Comparison of ENCODE assay signal across 21 cellular contexts in the genomic region with DNA sequence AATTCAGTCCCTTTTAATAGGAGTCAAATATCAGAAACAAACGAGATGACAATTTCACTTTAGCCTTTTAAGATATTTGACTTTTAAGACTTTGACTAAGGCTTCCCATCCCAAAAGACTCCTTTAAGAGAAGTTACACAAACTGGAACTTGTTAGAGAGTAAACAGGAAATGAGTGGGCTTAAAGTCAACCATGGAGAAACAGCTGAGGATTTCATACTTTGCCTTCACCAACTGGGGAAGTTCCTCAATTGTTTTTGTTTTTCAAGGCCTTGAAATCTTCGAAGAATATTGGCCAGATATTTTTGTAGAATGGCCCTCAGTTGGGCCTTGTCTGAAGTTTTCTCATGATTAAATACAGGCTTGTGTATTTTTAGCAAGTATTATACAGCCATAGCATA.
DNase-seq lines count a peak whose midpoint lies in the region; ATAC-seq, FAIRE-seq and TF ChIP-seq lines count a peak whose summit lies in the region.
"Had no signal": no experiment of that assay in that cellular context is flagged by ENCODE, and none has a peak within 500 bp of the region (broad histone marks: within the 10 kb centered on the region; RNA-seq: fewer than 3 reads in every experiment).

No MANE protein-coding gene starts in this region.

- H3K4me1 ChIP-seq in GM12878 (ENCODE audit: control insufficient read depth, insufficient read depth, low read length): no peaks in the 10 kb centered on the region
- no peaks in the 10 kb centered on the region for H3K4me1 ChIP-seq in small intestine (ENCODE audit: control insufficient read depth in 2 of 2, insufficient read depth in 1 of 2, low read depth in 1 of 2, low read length in 1 of 2)
- H3K4me1 ChIP-seq: Peyer's patch had no signal

- no peaks in the 10 kb centered on the region for H3K27me3 ChIP-seq in GM12878 (replicated peaks in 1 of 2; ENCODE audit: control insufficient read depth in 2 of 2, insufficient read depth in 2 of 2, low read length in 1 of 2)
- no peaks in the 10 kb centered on the region for H3K27me3 ChIP-seq in small intestine (ENCODE audit: control insufficient read depth in 2 of 2, insufficient read depth in 2 of 2, low read length in 2 of 2)
- H3K27me3 ChIP-seq: Peyer's patch had no signal

- DNase-seq in AML-193 (lab: John Stamatoyannopoulos, UW): peak; percentile 13 to 36
- DNase-seq in CD1c-positive myeloid dendritic cell (ENCODE audit: extremely low spot score): peak; percentile 13
- DNase-seq in NAMALWA (ENCODE audit: low spot score): peak; percentile 11
- DNase-seq in GM12878 (ENCODE audit: low read depth, low spot score): no peak
- DNase-seq in HTR-8/SVneo (ENCODE audit: insufficient read length, low spot score): no peak
- DNase-seq in NCI-H526 treated with DMSO at 0.1 percent for 48 hours (lab: John Stamatoyannopoulos, UW): no peak
- no peak for DNase-seq in small intestine
- DNase-seq in stimulated activated effector memory CD8-positive, alpha-beta T cell treated with anti-CD3 and anti-CD28 coated beads, Interleukin-12 subunit alpha, Interleukin-12 subunit beta, amount 100 ng/mL, for 72 hours (ENCODE audit: low spot score in 2 of 2): no peak
- DNase-seq: DMS 273 treated with DMSO at 0.1 percent for 48 hours, DND-41, H7, KG1, NCI-H1105, NCI-H2227 treated with DMSO at 0.1 percent for 48 hours, NCI-H510A treated with DMSO at 0.1 percent for 48 hours, NCI-H82, Peyer's patch had no signal

- no peak for TF ChIP-seq CTCF in GM12878 (IDR thresholded peaks at IDR 0.05 in 2 of 3, conservative IDR thresholded peaks at IDR 0.05 in 1 of 3; ENCODE audit: control insufficient read depth in 2 of 3, extremely low read depth in 1 of 3, insufficient read depth in 1 of 3, low read depth in 3 of 3, low read length in 3 of 3)

- TF ChIP-seq EP300 in GM12878 (IDR thresholded peaks at IDR 0.05; ENCODE audit: borderline replicate concordance in 1 of 2, control insufficient read depth in 1 of 2, low read depth in 2 of 2, low read length in 2 of 2): no peak

- H3K4me3 ChIP-seq in GM12878 (no peak overlapping the region), small intestine (ENCODE audit: low read depth in 1 of 2, low read length in 2 of 2) (no peak overlapping the region)
- H3K4me3 ChIP-seq: Peyer's patch had no signal

- H3K36me3 ChIP-seq in GM12878 (ENCODE audit: control insufficient read depth in 2 of 2, insufficient read depth in 2 of 2, low read length in 1 of 2) (no peaks in the 10 kb centered on the region), small intestine (ENCODE audit: control insufficient read depth in 2 of 2, insufficient read depth in 2 of 2, low read length in 2 of 2) (no peaks in the 10 kb centered on the region)
- H3K36me3 ChIP-seq: Peyer's patch had no signal

- TF ChIP-seq RAD21 in GM12878 (IDR thresholded peaks at IDR 0.05; ENCODE audit: insufficient read depth, low read depth, low read length): no peak

- H4K20me1 ChIP-seq in GM12878 (ENCODE audit: control insufficient read depth, insufficient read depth): no peaks in the 10 kb centered on the region

- no peaks in the 10 kb centered on the region for H3K36me3 Mint-ChIP-seq in stimulated activated effector memory CD8-positive, alpha-beta T cell treated with anti-CD3 and anti-CD28 coated beads, Interleukin-12 subunit alpha, Interleukin-12 subunit beta, amount 100 ng/mL, for 72 hours

- RAD21 ChIA-PET in GM12878 (lab: Charles Lee; ENCODE audit: unreplicated experiment): no interaction called here

- no peak overlapping the region for H3K27ac ChIP-seq in GM12878 (ENCODE audit: control insufficient read depth, insufficient read depth)
- H3K27ac ChIP-seq in small intestine (ENCODE audit: low read depth in 1 of 2, low read length in 1 of 2): no peak overlapping the region
- H3K27ac ChIP-seq: C4-2B, Peyer's patch had no signal

- SMC1A ChIA-PET in GM12878 (lab: Charles Lee; ENCODE audit: uncharacterized antibody, unreplicated experiment): interaction anchor here (1.5 kb wide), 1 partner anchor 11 kb away, joined by 3 read pairs; no protein-coding TSS in a partner anchor

- no peaks in the 10 kb centered on the region for H3K9me3 ChIP-seq in GM12878 (replicated peaks; ENCODE audit: control insufficient read depth, insufficient read depth, low read length)
- H3K9me3 ChIP-seq in small intestine (ENCODE audit: control insufficient read depth, low read depth): no peaks in the 10 kb centered on the region
- H3K9me3 ChIP-seq: Peyer's patch had no signal

- peak overlapping the region; percentile 7; the same call in 1 of the 2 replicates for H3K4me2 ChIP-seq in GM12878 (ENCODE audit: control insufficient read depth, insufficient read depth)

- FAIRE-seq in GM12878 (lab: Jason Lieb, UNC): no peak
- FAIRE-seq in HTR-8/SVneo (lab: Jason Lieb, UNC): no peak
- no peak for FAIRE-seq in small intestine (lab: Jason Lieb, UNC)
- FAIRE-seq: G401.6, HepG2 had no signal

- TF ChIP-seq POLR2A in GM12878 (IDR thresholded peaks at IDR 0.05; ENCODE audit: low read depth, low read length): no peak

- H3K79me2 ChIP-seq in GM12878 (ENCODE audit: control insufficient read depth, insufficient read depth, low read length): no peaks in the 10 kb centered on the region

- H3K4me3 Mint-ChIP-seq in stimulated activated effector memory CD8-positive, alpha-beta T cell treated with anti-CD3 and anti-CD28 coated beads, Interleukin-12 subunit alpha, Interleukin-12 subunit beta, amount 100 ng/mL, for 72 hours: no peak overlapping the region

- 4% methylated on average over 2 of the region's 2 CpGs for WGBS in GM12878 (ENCODE audit: insufficient coverage, insufficient replicate concordance, low lambda C conversion rate, missing lambda C conversion rate)
- WGBS in small intestine, 3 donors: 52 to 67% (median 56%) methylated on average over 2 of the region's 2 CpGs

- H3K27ac Mint-ChIP-seq in stimulated activated effector memory CD8-positive, alpha-beta T cell treated with anti-CD3 and anti-CD28 coated beads, Interleukin-12 subunit alpha, Interleukin-12 subunit beta, amount 100 ng/mL, for 72 hours: no peak overlapping the region

- BruUV-seq in GM12878 (replicated peaks; lab: Mats Ljungman, UMichigan): no TSS peak

- peaks cover 6% of the 10 kb centered on the region for H3K9me3 Mint-ChIP-seq in stimulated activated effector memory CD8-positive, alpha-beta T cell treated with anti-CD3 and anti-CD28 coated beads, Interleukin-12 subunit alpha, Interleukin-12 subunit beta, amount 100 ng/mL, for 72 hours

- no peak overlapping the region; the same call in 1 of the 2 replicates for H2AFZ ChIP-seq in GM12878 (ENCODE audit: control insufficient read depth, low read depth, low read length)

- intact Hi-C loops in GM12878 (cut with micrococcal nuclease; ENCODE audit: unreplicated experiment): no loop called here

- no peaks in the 10 kb centered on the region for H3K4me1 Mint-ChIP-seq in stimulated activated effector memory CD8-positive, alpha-beta T cell treated with anti-CD3 and anti-CD28 coated beads, Interleukin-12 subunit alpha, Interleukin-12 subunit beta, amount 100 ng/mL, for 72 hours

- in situ Hi-C loops in GM12878 (cut with MboI): no loop called here

- ATAC-seq in GM12878: no peak
- ATAC-seq in stimulated activated effector memory CD8-positive, alpha-beta T cell treated with anti-CD3 and anti-CD28 coated beads, Interleukin-12 subunit alpha, Interleukin-12 subunit beta, amount 100 ng/mL, for 72 hours: no peak
- ATAC-seq: HepG2, SK-N-SH treated with all-trans-retinoic acid at 6 μM for 48 hours had no signal

- no peak overlapping the region for H3K9ac ChIP-seq in GM12878 (ENCODE audit: control insufficient read depth, insufficient read depth, low read length)

- CTCF ChIA-PET in GM12878 (lab: Yijun Ruan, JAX): no interaction called here

- POLR2A ChIA-PET in GM12878 (lab: Charles Lee): no interaction called here

TF ChIP-seq in GM12878, 131 proteins besides CTCF, POLR2A, EP300 and RAD21 (continues in another document):
- TF ChIP-seq EGR1 (IDR thresholded peaks at IDR 0.05; ENCODE audit: borderline replicate concordance in 1 of 2, low read depth in 2 of 2, low read length in 2 of 2) (no peak), CBFB (IDR thresholded peaks at IDR 0.05; ENCODE audit: low read depth) (no peak), IRF4 (IDR thresholded peaks at IDR 0.05; ENCODE audit: low read depth, low read length) (no peak), DPF2 (IDR thresholded peaks at IDR 0.05) (no peak), ZNF274 (IDR thresholded peaks at IDR 0.05; ENCODE audit: insufficient read depth, insufficient read length) (no peak), ZNF207 (IDR thresholded peaks at IDR 0.05; ENCODE audit: borderline replicate concordance) (no peak), SP1 (IDR thresholded peaks at IDR 0.05; ENCODE audit: low read depth, low read length) (no peak), MXI1 (IDR thresholded peaks at IDR 0.05; ENCODE audit: low read depth, low read length) (no peak), ZNF384 (IDR thresholded peaks at IDR 0.05; ENCODE audit: borderline replicate concordance, low read depth, low read length) (no peak), BHLHE40 (IDR thresholded peaks at IDR 0.05; ENCODE audit: borderline replicate concordance in 1 of 2, low read depth in 2 of 2, low read length in 1 of 2) (no peak), KAT2A (conservative IDR thresholded peaks at IDR 0.05; ENCODE audit: control insufficient read depth, low read depth, low read length) (no peak)
- TF ChIP-seq, protein P1, sequence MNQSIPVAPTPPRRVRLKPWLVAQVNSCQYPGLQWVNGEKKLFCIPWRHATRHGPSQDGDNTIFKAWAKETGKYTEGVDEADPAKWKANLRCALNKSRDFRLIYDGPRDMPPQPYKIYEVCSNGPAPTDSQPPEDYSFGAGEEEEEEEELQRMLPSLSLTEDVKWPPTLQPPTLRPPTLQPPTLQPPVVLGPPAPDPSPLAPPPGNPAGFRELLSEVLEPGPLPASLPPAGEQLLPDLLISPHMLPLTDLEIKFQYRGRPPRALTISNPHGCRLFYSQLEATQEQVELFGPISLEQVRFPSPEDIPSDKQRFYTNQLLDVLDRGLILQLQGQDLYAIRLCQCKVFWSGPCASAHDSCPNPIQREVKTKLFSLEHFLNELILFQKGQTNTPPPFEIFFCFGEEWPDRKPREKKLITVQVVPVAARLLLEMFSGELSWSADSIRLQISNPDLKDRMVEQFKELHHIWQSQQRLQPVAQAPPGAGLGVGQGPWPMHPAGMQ (IDR thresholded peaks at IDR 0.05; ENCODE audit: borderline replicate concordance): no peak
- TF ChIP-seq, protein P2, sequence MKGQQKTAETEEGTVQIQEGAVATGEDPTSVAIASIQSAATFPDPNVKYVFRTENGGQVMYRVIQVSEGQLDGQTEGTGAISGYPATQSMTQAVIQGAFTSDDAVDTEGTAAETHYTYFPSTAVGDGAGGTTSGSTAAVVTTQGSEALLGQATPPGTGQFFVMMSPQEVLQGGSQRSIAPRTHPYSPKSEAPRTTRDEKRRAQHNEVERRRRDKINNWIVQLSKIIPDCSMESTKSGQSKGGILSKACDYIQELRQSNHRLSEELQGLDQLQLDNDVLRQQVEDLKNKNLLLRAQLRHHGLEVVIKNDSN (IDR thresholded peaks at IDR 0.05; ENCODE audit: borderline replicate concordance, extremely low read length, insufficient read depth, low read depth, low read length): no peak

Comparison
In these comparisons a context has a peak if more than half of its experiments do, and no peak if none do; other contexts are left out.
1. DNase-seq: peak in AML-193 (2 of 2), CD1c-positive myeloid dendritic cell (single experiment) and NAMALWA (single experiment); none in GM12878 (single experiment), HTR-8/SVneo (single experiment), NCI-H526 treated with DMSO at 0.1 percent for 48 hours (single experiment), small intestine (single experiment) and stimulated activated effector memory CD8-positive, alpha-beta T cell treated with anti-CD3 and anti-CD28 coated beads, Interleukin-12 subunit alpha, Interleukin-12 subunit beta, amount 100 ng/mL, for 72 hours (0 of 2).